ENCODE assay signal across 12 cellular contexts in the genomic region with DNA sequence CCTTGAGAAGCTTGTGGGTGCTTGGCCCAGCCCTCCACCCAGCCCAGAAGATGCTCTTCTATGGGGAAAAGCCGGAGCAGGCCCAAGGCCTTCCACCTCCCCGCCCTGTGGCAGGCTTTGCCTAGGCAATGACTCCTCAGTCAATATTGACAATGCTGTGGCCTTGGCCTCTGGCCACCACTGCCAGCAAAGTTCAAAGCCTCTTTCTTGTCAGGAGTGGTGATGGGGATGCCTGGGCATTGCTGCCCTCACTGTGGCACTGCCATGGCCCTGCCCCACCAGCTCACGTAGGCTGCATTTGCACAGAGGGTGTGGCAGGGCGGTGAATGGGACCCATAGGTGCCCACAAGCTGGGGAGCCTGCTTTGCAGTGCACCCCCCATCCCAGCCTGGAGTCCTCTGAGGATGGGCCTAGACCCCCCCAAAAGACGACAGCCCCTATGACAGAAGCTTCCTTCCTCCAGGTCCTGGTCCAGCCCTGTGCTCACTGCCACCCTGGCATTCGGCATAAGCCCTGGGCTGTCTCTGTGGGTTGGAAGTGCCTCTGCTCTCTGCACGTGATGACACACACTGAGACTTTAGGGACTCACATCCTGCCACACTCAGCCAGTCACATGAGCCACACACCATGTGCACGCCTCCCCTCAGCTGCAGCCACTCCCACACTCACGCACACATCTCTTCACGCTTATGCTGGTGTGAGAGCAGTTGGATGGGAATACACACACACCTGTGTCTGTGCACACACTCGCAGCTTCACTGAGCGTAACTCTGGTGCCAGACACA. TPM values are rescaled to one million over a fixed set of nuclear protein-coding genes. Genes with fewer than 3 reads are reported as not detected.
DNase-seq lines count a peak whose midpoint lies in the region; ATAC-seq and TF ChIP-seq lines count a peak whose summit lies in the region.
"Had no signal": no experiment of that assay in that cellular context is flagged by ENCODE, and none has a peak within 500 bp of the region (broad histone marks: within the 10 kb centered on the region; RNA-seq: fewer than 3 reads in every experiment).

No MANE protein-coding gene starts in this region.

- no peaks in the 10 kb centered on the region for H3K36me3 Mint-ChIP-seq in activated CD8-positive, alpha-beta T cell treated with anti-CD3 and anti-CD28 coated beads, Interleukin-2, amount 10 ng/mL, durations not matched to agents 7 days and 5 days (ENCODE audit: low read depth)

- no peak overlapping the region for H3K27ac ChIP-seq in esophagus muscularis mucosa (replicated peaks in 1 of 4)
- no peak overlapping the region for H3K27ac ChIP-seq in coronary artery

- no peak for TF ChIP-seq EP300 in esophagus muscularis mucosa (IDR thresholded peaks at IDR 0.05)

- H3K4me1 Mint-ChIP-seq in activated CD8-positive, alpha-beta T cell treated with anti-CD3 and anti-CD28 coated beads, Interleukin-2, amount 10 ng/mL, durations not matched to agents 7 days and 5 days (ENCODE audit: low read depth): no peaks in the 10 kb centered on the region

- no peaks in the 10 kb centered on the region for H3K27me3 ChIP-seq in esophagus muscularis mucosa

- 89% methylated on average over 11 of the region's 12 CpGs for WGBS in esophagus muscularis mucosa

- CTCF ChIA-PET in activated CD8-positive, alpha-beta T cell treated with anti-CD3 and anti-CD28 coated beads, Interleukin-2, amount 10 ng/mL, durations not matched to agents 7 days and 5 days (lab: Charles Lee): no interaction called here

- TF ChIP-seq CTCF in esophagus muscularis mucosa (IDR thresholded peaks at IDR 0.05) (no peak), coronary artery (IDR thresholded peaks at IDR 0.05) (no peak)

- no peaks in the 10 kb centered on the region for H3K4me1 ChIP-seq in esophagus muscularis mucosa

- intact Hi-C loops in esophagus muscularis mucosa (cut with DNase I): no loop called here

- no peaks in the 10 kb centered on the region for H3K9me3 ChIP-seq in esophagus muscularis mucosa

- peaks cover 8% of the 10 kb centered on the region for H3K27me3 Mint-ChIP-seq in activated CD8-positive, alpha-beta T cell treated with anti-CD3 and anti-CD28 coated beads, Interleukin-2, amount 10 ng/mL, durations not matched to agents 7 days and 5 days (ENCODE audit: low read depth)

- H3K4me3 ChIP-seq in esophagus muscularis mucosa: no peak overlapping the region
- H3K4me3 ChIP-seq in coronary artery: no peak overlapping the region

- no peak overlapping the region for H3K4me3 Mint-ChIP-seq in activated CD8-positive, alpha-beta T cell treated with anti-CD3 and anti-CD28 coated beads, Interleukin-2, amount 10 ng/mL, durations not matched to agents 7 days and 5 days

- ATAC-seq in activated CD8-positive, alpha-beta T cell treated with anti-CD3 and anti-CD28 coated beads, Interleukin-2, amount 10 ng/mL, durations not matched to agents 7 days and 5 days: peak; percentile 64
- no peak for ATAC-seq in HG02852 (IDR thresholded peaks at IDR 0.05; ENCODE audit: unreplicated experiment)

- H3K27ac Mint-ChIP-seq in activated CD8-positive, alpha-beta T cell treated with anti-CD3 and anti-CD28 coated beads, Interleukin-2, amount 10 ng/mL, durations not matched to agents 7 days and 5 days: no peak overlapping the region

- no peaks in the 10 kb centered on the region for H3K9me3 Mint-ChIP-seq in activated CD8-positive, alpha-beta T cell treated with anti-CD3 and anti-CD28 coated beads, Interleukin-2, amount 10 ng/mL, durations not matched to agents 7 days and 5 days (ENCODE audit: insufficient read depth)

- DNase-seq in DMS53 (lab: John Stamatoyannopoulos, UW) (peak; percentile 64), DMS53 treated with DMSO at 0.1 percent for 48 hours (lab: John Stamatoyannopoulos, UW; ENCODE audit: unreplicated experiment) (no peak), HT-29 (ENCODE audit: low spot score) (peak; percentile 67), lung microvascular endothelial cell (ENCODE audit: low read depth in 2 of 2) (peak; percentile 33 to 40), esophagus muscularis mucosa (ENCODE audit: extremely low spot score) (no peak), coronary artery (ENCODE audit: low spot score) (no peak)
- no peak for DNase-seq in activated CD8-positive, alpha-beta T cell treated with anti-CD3 and anti-CD28 coated beads, Interleukin-2, amount 10 ng/mL, durations not matched to agents 7 days and 5 days
- DNase-seq: activated CD8-positive, alpha-beta memory T cell treated with anti-CD3 and anti-CD28 coated beads for 24 hours; GOT3; Kasumi-1 had no signal

- no peak for TF ChIP-seq POLR2A in esophagus muscularis mucosa (IDR thresholded peaks at IDR 0.05; ENCODE audit: low read depth)

- POLR2A ChIA-PET in activated CD8-positive, alpha-beta T cell treated with anti-CD3 and anti-CD28 coated beads, Interleukin-2, amount 10 ng/mL, durations not matched to agents 7 days and 5 days (lab: Charles Lee): no interaction called here

- H3K36me3 ChIP-seq in esophagus muscularis mucosa: no peaks in the 10 kb centered on the region

RNA-seq across cellular contexts. Expression of a gene that starts 31.1 kb away (rescaled TPM):
- not detected in 2 replicates for total RNA-seq in HT-29 (2014; rRNA removed; shearing (Covaris generic))
- not detected for total RNA-seq in activated CD8-positive, alpha-beta T cell treated with anti-CD3 and anti-CD28 coated beads, Interleukin-2, amount 10 ng/mL, durations not matched to agents 7 days and 5 days
- not detected in 2 replicates for total RNA-seq in lung microvascular endothelial cell
- 1 to 10 TPM in 2 of 4 donors, not detected in 2; 3.9 to 5.8 TPM for total RNA-seq in esophagus muscularis mucosa
- total RNA-seq: A172 had no signal

RNA-seq across cellular contexts. Expression of a gene that starts 31.2 kb away (rescaled TPM):
- total RNA-seq in HT-29 (2014; rRNA removed; shearing (Covaris generic)): 28.1 and 28.5 TPM in 2 replicates
- total RNA-seq in activated CD8-positive, alpha-beta T cell treated with anti-CD3 and anti-CD28 coated beads, Interleukin-2, amount 10 ng/mL, durations not matched to agents 7 days and 5 days: 10 to 100 TPM; 40.5 to 42.2 TPM
- total RNA-seq in lung microvascular endothelial cell: 34.0 and 34.5 TPM in 2 replicates
- total RNA-seq in esophagus muscularis mucosa: 10 to 100 TPM; 55.7 to 83.3 (median 76.1) TPM

RNA-seq across cellular contexts. Expression of a gene that starts 38.0 kb away (rescaled TPM):
- not detected in 2 replicates for total RNA-seq in HT-29 (2014; rRNA removed; shearing (Covaris generic))
- total RNA-seq in activated CD8-positive, alpha-beta T cell treated with anti-CD3 and anti-CD28 coated beads, Interleukin-2, amount 10 ng/mL, durations not matched to agents 7 days and 5 days: not detected
- total RNA-seq in lung microvascular endothelial cell (0.40 and 1.7 TPM in 2 replicates), esophagus muscularis mucosa (10 to 100 TPM in 2 of 4 donors, 1 to 10 TPM in 2; 2.1 to 16.8 (median 7.1) TPM)

Comparison
In these comparisons a context has a peak if more than half of its experiments do, and no peak if none do; other contexts are left out.
1. DNase-seq: peak in DMS53 (single experiment), HT-29 (single experiment) and lung microvascular endothelial cell (2 of 2); none in DMS53 treated with DMSO at 0.1 percent for 48 hours (single experiment), activated CD8-positive, alpha-beta T cell treated with anti-CD3 and anti-CD28 coated beads, Interleukin-2, amount 10 ng/mL, durations not matched to agents 7 days and 5 days (single experiment), esophagus muscularis mucosa (single experiment) and coronary artery (single experiment).